15 cellular contexts compared by ENCODE assay signal in the genomic region with DNA sequence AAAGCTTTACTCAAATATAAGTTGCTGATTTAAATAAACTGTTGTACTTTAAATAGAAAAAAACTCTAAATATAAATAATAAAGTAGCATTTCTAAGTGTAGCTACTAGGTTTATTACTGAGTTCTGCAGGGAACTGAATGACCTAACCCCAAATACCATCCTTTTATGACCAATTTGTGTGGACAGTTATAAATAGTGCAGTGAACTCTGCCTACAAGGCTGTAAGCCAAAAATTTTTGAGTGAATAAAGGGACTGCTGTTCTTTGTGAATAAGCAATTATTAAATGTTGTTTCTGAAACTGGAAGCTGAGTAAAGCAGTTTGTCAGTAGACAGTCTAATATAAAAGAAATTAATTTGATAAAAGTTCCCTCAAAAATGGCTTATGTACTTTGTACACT.
A peak's percentile ranks its signal among the peaks of the same experiment; 100 is the strongest.
DNase-seq lines count a peak whose midpoint lies in the region; ATAC-seq and TF ChIP-seq lines count a peak whose summit lies in the region.
"Had no signal": no experiment of that assay in that cellular context is flagged by ENCODE, and none has a peak within 500 bp of the region (broad histone marks: within the 10 kb centered on the region; RNA-seq: fewer than 3 reads in every experiment).

No MANE protein-coding gene starts in this region.

- in situ Hi-C loops in GM13976 (cut with MboI; ENCODE audit: low sequenced_read_pairs, unreplicated experiment): loop anchor here (10.0 kb wide), 1 partner anchor 265 kb away; no protein-coding TSS in a partner anchor

- H3K36me3 ChIP-seq in right atrium auricular region: no peaks in the 10 kb centered on the region
- H3K36me3 ChIP-seq in fibroblast of lung (ENCODE audit: control insufficient read depth, insufficient read depth, low read length): no peaks in the 10 kb centered on the region
- H3K36me3 ChIP-seq in right lobe of liver: no peaks in the 10 kb centered on the region
- H3K36me3 ChIP-seq: spleen had no signal

- no peak overlapping the region for H2AFZ ChIP-seq in fibroblast of lung (ENCODE audit: low read length)
- H2AFZ ChIP-seq: PC-9 had no signal

- ATAC-seq in Right ventricle myocardium superior (ENCODE audit: poor library complexity): peak; percentile 61
- peak; percentile 34 to 71 (median 62) for ATAC-seq in right lobe of liver
- ATAC-seq: T-helper 17 cell had no signal

- no peak overlapping the region for H3K4me2 ChIP-seq in fibroblast of lung (ENCODE audit: extremely low read depth, insufficient read depth, low read length)
- H3K4me2 ChIP-seq: PC-9 had no signal

- H3K79me2 ChIP-seq in fibroblast of lung (ENCODE audit: control insufficient read depth, insufficient read depth, low read length): no peaks in the 10 kb centered on the region

- H3K9ac ChIP-seq in fibroblast of lung (ENCODE audit: insufficient read depth, low read length): no peak overlapping the region

- H3K27me3 ChIP-seq in right atrium auricular region (no peaks in the 10 kb centered on the region), fibroblast of lung (ENCODE audit: control insufficient read depth, insufficient read depth, low read length) (no peaks in the 10 kb centered on the region), right lobe of liver (no peaks in the 10 kb centered on the region)
- H3K27me3 ChIP-seq: spleen had no signal

- intact Hi-C loops in Right ventricle myocardium superior (cut with DNase I) (no loop called here), right lobe of liver (cut with DNase I) (no loop called here)

- DNase-seq in Right ventricle myocardium superior (no peak), right atrium auricular region (ENCODE audit: low spot score) (no peak), fibroblast of lung (ENCODE audit: low read depth in 2 of 2) (peak; percentile 70 to 84), right lobe of liver (no peak), NCI-H226 (no peak), mesenteric fat pad (ENCODE audit: low spot score) (no peak), HuH-7 (ENCODE audit: low spot score) (no peak), GM13976 (ENCODE audit: low spot score) (no peak)
- DNase-seq: activated CD4-positive, alpha-beta T cell treated with anti-CD3 and anti-CD28 coated beads, Interleukin-2, amount 10 ng/mL, durations not matched to agents 7 days and 5 days; NCI-H2171 treated with DMSO at 0.1 percent for 48 hours; nephron progenitor cell; PC-9; spleen; T-helper 17 cell; trophoblast cell had no signal

- H3K4me1 ChIP-seq in right atrium auricular region (peaks cover 0 to 27% of the 10 kb centered on the region in 2 donors), fibroblast of lung (ENCODE audit: control insufficient read depth, extremely low read depth, insufficient read depth, low read length) (peaks cover 3% of the 10 kb centered on the region), right lobe of liver (peaks cover 0 to 22% (median 5%) of the 10 kb centered on the region in 4 donors)

- H3K27ac ChIP-seq in right atrium auricular region (no peak overlapping the region), fibroblast of lung (ENCODE audit: insufficient read depth, low read length) (no peak overlapping the region), right lobe of liver (no peak overlapping the region)
- H3K27ac ChIP-seq: PC-9 had no signal

- no peak for TF ChIP-seq POLR2A in right lobe of liver (IDR thresholded peaks at IDR 0.05)

- H3K9me3 ChIP-seq in right atrium auricular region (no peaks in the 10 kb centered on the region), fibroblast of lung (ENCODE audit: control insufficient read depth, insufficient read depth, low read depth, low read length) (no peaks in the 10 kb centered on the region), right lobe of liver (no peaks in the 10 kb centered on the region)
- H3K9me3 ChIP-seq: spleen had no signal

- H3K4me3 ChIP-seq in right atrium auricular region (no peak overlapping the region), fibroblast of lung (replicated peaks in 1 of 4; ENCODE audit: control extremely low read depth in 1 of 4, insufficient read depth in 1 of 4, low read depth in 3 of 4, low read length in 4 of 4) (no peak overlapping the region), right lobe of liver (no peak overlapping the region)
- H3K4me3 ChIP-seq: PC-9, spleen had no signal

- H4K20me1 ChIP-seq in fibroblast of lung (ENCODE audit: control insufficient read depth, extremely low read depth, insufficient read depth, low read length): no peaks in the 10 kb centered on the region

- TF ChIP-seq CTCF in right atrium auricular region (IDR thresholded peaks at IDR 0.05) (no peak), fibroblast of lung (conservative IDR thresholded peaks at IDR 0.05 in 1 of 2, IDR thresholded peaks at IDR 0.05 in 1 of 2; ENCODE audit: low read depth in 1 of 2, low read length in 2 of 2) (no peak), right lobe of liver (IDR thresholded peaks at IDR 0.05) (no peak), GM13976 (IDR thresholded peaks at IDR 0.05; ENCODE audit: borderline replicate concordance, control extremely low read depth, extremely low read depth, insufficient read depth, missing control alignments) (no peak)

Comparison
In these comparisons a context has a peak if more than half of its experiments do, and no peak if none do; other contexts are left out.
1. DNase-seq: peak in fibroblast of lung (2 of 2); none in Right ventricle myocardium superior (single experiment), right atrium auricular region (single experiment), right lobe of liver (0 of 3), NCI-H226 (single experiment), mesenteric fat pad (single experiment), HuH-7 (single experiment) and GM13976 (single experiment).